Comparison of ENCODE assay signal across 7 cellular contexts in genomic region chr4:77052352-77052751, GRCh38. TPM values are rescaled to one million over a fixed set of nuclear protein-coding genes. Genes with fewer than 3 reads are reported as not detected.
DNase-seq lines count a peak whose midpoint lies in the region; ATAC-seq, FAIRE-seq and TF ChIP-seq lines count a peak whose summit lies in the region.

No MANE protein-coding gene starts in this region.

- TF ChIP-seq CTCF in GM12872 (IDR thresholded peaks at IDR 0.05; ENCODE audit: insufficient read depth, low read depth, low read length) (peak; percentile 75), NB4 (IDR thresholded peaks at IDR 0.05; ENCODE audit: low read depth, low read length) (peak; percentile 71), endodermal cell (conservative IDR thresholded peaks at IDR 0.05) (peak; percentile 85), pancreas (IDR thresholded peaks at IDR 0.05) (peak in 3 of 4 donors; percentile 11 to 32 (median 25))

- no peak overlapping the region for H3K4me3 Mint-ChIP-seq in endodermal cell

- peak overlapping the region; percentile 88 for H3K27ac Mint-ChIP-seq in endodermal cell

- H3K4me1 Mint-ChIP-seq in endodermal cell, result peaks cover 5% of the 10 kb centered on the region

- DNase-seq in NB4 (ENCODE audit: low read depth) (peak; percentile 63), endodermal cell (peak; percentile 92), pancreas (peak in 5 of 6 donors; percentile 31 to 81 (median 57)), occipital lobe (lab: John Stamatoyannopoulos, UW) (no peak)
- peak; percentile 62 to 65 for DNase-seq in activated CD4-positive, alpha-beta T cell treated with anti-CD3 and anti-CD28 coated beads, Interleukin-2, amount 50 U/mL, for 4 hours

- no peaks in the 10 kb centered on the region for H3K9me3 Mint-ChIP-seq in endodermal cell

- H3K36me3 ChIP-seq in endodermal cell (ENCODE audit: control insufficient read depth, insufficient read depth, low read length) (peaks cover 98% of the 10 kb centered on the region), pancreas (peaks cover 0 to 54% (median 4%) of the 10 kb centered on the region in 3 donors)

- H3K9me3 ChIP-seq in endodermal cell (ENCODE audit: control insufficient read depth, low read length) (no peaks in the 10 kb centered on the region), pancreas (no peaks in the 10 kb centered on the region)

- H3K9ac ChIP-seq in endodermal cell (ENCODE audit: extremely low read depth, low read length, poor library complexity, severe bottlenecking), result no peak overlapping the region

- intact Hi-C loops in pancreas (cut with DNase I), result no loop called here

- peaks cover 74% of the 10 kb centered on the region for H3K36me3 Mint-ChIP-seq in endodermal cell (ENCODE audit: low read depth)

- no peak overlapping the region for H3K27ac ChIP-seq in endodermal cell (ENCODE audit: low read depth, low read length)
- H3K27ac ChIP-seq in pancreas, result no peak overlapping the region

- H3K4me3 ChIP-seq in NB4 (ENCODE audit: low read depth, low read length) (no peak overlapping the region), endodermal cell (ENCODE audit: low read length) (no peak overlapping the region), pancreas (no peak overlapping the region)

- H3K4me1 ChIP-seq in endodermal cell (ENCODE audit: control insufficient read depth, insufficient read depth, low read length) (no peaks in the 10 kb centered on the region), pancreas (no peaks in the 10 kb centered on the region)

- WGBS in endodermal cell (ENCODE audit: insufficient coverage in 1 of 2, insufficient read length in 1 of 2), 2 experiments, result 84 to 90% methylated on average over 2 to 3 of the region's 3 CpGs
- WGBS in pancreas, 2 donors, result 77 to 97% methylated on average over 3 of the region's 3 CpGs

- ATAC-seq in pancreas, result peak; percentile 42 to 81 (median 70)
- no peak for ATAC-seq in GM21360 (IDR thresholded peaks at IDR 0.05; ENCODE audit: unreplicated experiment)

- no peaks in the 10 kb centered on the region for H3K27me3 Mint-ChIP-seq in endodermal cell (ENCODE audit: insufficient read depth)

- H3K27me3 ChIP-seq in endodermal cell (ENCODE audit: control insufficient read depth, insufficient read depth, low read length, poor library complexity, severe bottlenecking), result no peaks in the 10 kb centered on the region
- no peaks in the 10 kb centered on the region for H3K27me3 ChIP-seq in pancreas

- TF ChIP-seq POLR2A in NB4 (IDR thresholded peaks at IDR 0.05; ENCODE audit: extremely low read depth, insufficient read length), result no peak

- FAIRE-seq in pancreas (lab: Jason Lieb, UNC), result no peak

RNA-seq across cellular contexts. Expression of gene CCNI, which starts 23.4 kb away (rescaled TPM):
- total RNA-seq in endodermal cell (100 to 1,000 TPM; 283 to 302 TPM), pancreas (100 to 1,000 TPM; 149 to 196 (median 169) TPM), occipital lobe (408 TPM)
- 351 TPM for polyA plus RNA-seq in endodermal cell (2013, experiment 1 of 2)
- polyA plus RNA-seq in endodermal cell (2013, experiment 2 of 2), result 330 TPM
- 100 to 1,000 TPM in 1 of 2 donors, 10 to 100 TPM in 1; 33.3 to 101 TPM for polyA plus RNA-seq in pancreas

Comparison
In these comparisons a context has a peak if more than half of its experiments do, and no peak if none do; other contexts are left out.
1. CTCF ChIP-seq: peak in every context shown above with its lines; median percentile 85 in endodermal cell; 75 in GM12872; 71 in NB4; 25 in pancreas.